Comparison of ENCODE assay signal across 1 cellular context in genomic region chr7:26143298-26144044, GRCh38.
TF ChIP-seq lines count a peak whose summit lies in the region.

No MANE protein-coding gene starts in this region.

TF ChIP-seq in K562, 482 proteins besides CTCF, POLR2A, EP300 and RAD21:
- TF ChIP-seq PREB (CRISPR knock-in tag; IDR thresholded peaks at IDR 0.05), result no peak
- TF ChIP-seq JUND (IDR thresholded peaks at IDR 0.05; ENCODE audit: borderline replicate concordance, low read depth, low read length), result 0 out of 2 replicates have a peak, but pooled peaks have one; percentile 6
- TF ChIP-seq JUND (tag; IDR thresholded peaks at IDR 0.05; ENCODE audit: borderline replicate concordance, low read depth, low read length), result 0 out of 3 replicates have a peak, but pooled peaks have one; percentile 15
TF ChIP-seq in K562: peak in this region for 1.
